In the genomic region with DNA sequence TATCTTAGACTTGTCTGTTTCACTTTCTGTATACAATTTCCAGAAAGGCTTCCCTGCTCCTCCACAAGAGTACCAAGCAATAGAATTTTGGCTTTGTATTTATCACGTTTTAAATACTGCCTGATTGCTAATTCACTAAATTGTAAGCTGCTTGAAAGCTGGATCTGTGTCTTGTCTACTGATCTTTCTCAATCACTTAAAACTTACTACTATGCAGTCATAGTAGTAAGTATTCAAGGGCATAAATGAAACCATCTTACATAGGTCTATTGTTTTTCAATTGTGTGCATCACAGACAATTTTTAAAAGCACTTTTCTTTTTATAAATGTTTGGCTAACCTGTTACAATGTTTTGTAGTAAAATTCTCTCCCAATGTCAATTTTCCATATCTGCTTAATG, we compare ENCODE assay signal across 8 cellular contexts. TPM values are rescaled to one million over a fixed set of nuclear protein-coding genes. Genes with fewer than 3 reads are reported as not detected.
A peak's percentile ranks its signal among the peaks of the same experiment; 100 is the strongest.
DNase-seq lines count a peak whose midpoint lies in the region; ATAC-seq and TF ChIP-seq lines count a peak whose summit lies in the region.

No MANE protein-coding gene starts in this region.

- intact Hi-C loops in sigmoid colon (cut with DNase I): loop anchor here (2.0 to 5.0 kb wide), 4 partner anchors 57 to 698 kb away; a partner anchor contains a TSS

- 31 to 34% methylated on average over 1 of the region's 1 CpG for WGBS in sigmoid colon, 2 donors

- no peak for TF ChIP-seq EP300 in sigmoid colon (IDR thresholded peaks at IDR 0.05)

- H3K27me3 ChIP-seq in DND-41 (ENCODE audit: insufficient read depth, low read length, poor library complexity): no peaks in the 10 kb centered on the region
- no peaks in the 10 kb centered on the region for H3K27me3 ChIP-seq in sigmoid colon

- no peak for TF ChIP-seq CTCF in DND-41 (IDR thresholded peaks at IDR 0.05; ENCODE audit: borderline replicate concordance, extremely low read depth, low read length, poor library complexity, severe bottlenecking)
- TF ChIP-seq CTCF in epithelial cell of proximal tubule (conservative IDR thresholded peaks at IDR 0.05; ENCODE audit: low read depth, low read length): no peak
- TF ChIP-seq CTCF in sigmoid colon (IDR thresholded peaks at IDR 0.05): no peak

- no peaks in the 10 kb centered on the region; the same call in 1 of the 2 replicates for H3K79me2 ChIP-seq in DND-41 (ENCODE audit: insufficient read depth, low read length)

- H3K4me1 ChIP-seq in DND-41 (ENCODE audit: insufficient read depth, low read length) (peaks cover 37% of the 10 kb centered on the region), sigmoid colon (peaks cover 0 to 29% (median 19%) of the 10 kb centered on the region in 4 donors)

- H3K9me3 ChIP-seq in DND-41 (ENCODE audit: insufficient read depth, low read length, severe bottlenecking): no peaks in the 10 kb centered on the region
- no peaks in the 10 kb centered on the region for H3K9me3 ChIP-seq in sigmoid colon

- no peaks in the 10 kb centered on the region for H3K36me3 ChIP-seq in DND-41 (ENCODE audit: insufficient read depth, low read length)
- H3K36me3 ChIP-seq in sigmoid colon: no peaks in the 10 kb centered on the region

- H4K20me1 ChIP-seq in DND-41 (ENCODE audit: insufficient read depth, low read length): no peaks in the 10 kb centered on the region

- DNase-seq in DND-41 (no peak), RPMI7951 (ENCODE audit: low read depth) (peak; percentile 2), epithelial cell of proximal tubule (ENCODE audit: low read depth) (no peak), sigmoid colon (no peak)
- no peak for DNase-seq in activated CD4-positive, CD25-positive, alpha-beta regulatory T cell treated with anti-CD3 and anti-CD28 coated beads, Interleukin-2, amount 50 U/mL, for 72 hours

- peak overlapping the region; percentile 61 for H2AFZ ChIP-seq in DND-41 (ENCODE audit: low read depth, low read length)

- peak overlapping the region; percentile 79 for H3K4me2 ChIP-seq in DND-41 (ENCODE audit: insufficient read depth, low read length)

- ATAC-seq in DND-41 (ENCODE audit: insufficient read depth, low read depth) (no peak), GM18873 (IDR thresholded peaks at IDR 0.05; ENCODE audit: low FRiP score, unreplicated experiment) (no peak), HG02759 (IDR thresholded peaks at IDR 0.05; ENCODE audit: unreplicated experiment) (no peak), HG03354 (IDR thresholded peaks at IDR 0.05; ENCODE audit: poor library complexity, severe bottlenecking, unreplicated experiment) (no peak)

- TF ChIP-seq POLR2A in sigmoid colon (IDR thresholded peaks at IDR 0.05): no peak

- H3K27ac ChIP-seq in DND-41 (ENCODE audit: low read length): peak overlapping the region; percentile 99
- H3K27ac ChIP-seq in sigmoid colon: peak overlapping the region; percentile 86 to 92 (median 88)

- H3K4me3 ChIP-seq in DND-41 (ENCODE audit: low read depth in 1 of 2, low read length in 2 of 2) (peak overlapping the region; percentile 6 to 74; a peak in 3 of 4 replicates), epithelial cell of proximal tubule (ENCODE audit: low read depth, low read length) (peak overlapping the region; percentile 71), sigmoid colon (peak overlapping the region in 2 of 4 donors; percentile 14 to 56)

- H3K9ac ChIP-seq in DND-41 (ENCODE audit: low read depth, low read length): peak overlapping the region; percentile 78

RNA-seq across cellular contexts. Expression of a gene that starts 1.2 kb away (rescaled TPM):
- 0.20 and 0.36 TPM in 2 replicates for total RNA-seq in RPMI7951 (2014; rRNA removed; shearing (Covaris generic))
- 0.12 and 0.14 TPM in 2 replicates for total RNA-seq in epithelial cell of proximal tubule
- total RNA-seq in sigmoid colon: 1 to 10 TPM in 3 of 4 donors, not detected in 1; 1.1 to 3.0 (median 1.1) TPM
- polyA plus RNA-seq in sigmoid colon: under 1 TPM in 1 of 3 donors, not detected in 2; 0.47 TPM

RNA-seq across cellular contexts. Expression of a gene that starts 55.2 kb away (rescaled TPM):
- total RNA-seq in RPMI7951 (2014; rRNA removed; shearing (Covaris generic)): not detected in 2 replicates
- total RNA-seq in epithelial cell of proximal tubule (not detected in 2 replicates), sigmoid colon (not detected)
- not detected for polyA plus RNA-seq in sigmoid colon

RNA-seq across cellular contexts. Expression of a gene that starts 59.6 kb away (rescaled TPM):
- 3.0 and 3.3 TPM in 2 replicates for total RNA-seq in RPMI7951 (2014; rRNA removed; shearing (Covaris generic))
- total RNA-seq in epithelial cell of proximal tubule: 0.06 and 1.7 TPM in 2 replicates
- 10 to 100 TPM in 2 of 4 donors, 1 to 10 TPM in 2; 7.7 to 17.8 (median 10.5) TPM for total RNA-seq in sigmoid colon
- polyA plus RNA-seq in sigmoid colon: 1 to 10 TPM; 1.1 to 3.6 (median 1.4) TPM
